16 cellular contexts compared by ENCODE assay signal in genomic region chr10:6748029-6748428, GRCh38.
"Had no signal": no experiment of that assay in that cellular context is flagged by ENCODE, and none has a peak within 500 bp of the region (broad histone marks: within the 10 kb centered on the region; RNA-seq: fewer than 3 reads in every experiment).

No MANE protein-coding gene starts in this region.

- H3K4me3 ChIP-seq: adrenal gland, hepatocyte, left ventricle myocardium inferior had no signal

- H3K27ac ChIP-seq: adrenal gland, hepatocyte, left ventricle myocardium inferior had no signal

- H3K36me3 ChIP-seq: adrenal gland, left ventricle myocardium inferior had no signal

- H3K27me3 ChIP-seq: adrenal gland, hepatocyte had no signal

- H2AFZ ChIP-seq: hepatocyte had no signal

- DNase-seq: activated CD4-positive, alpha-beta memory T cell treated with anti-CD3 and anti-CD28 coated beads, Interleukin-2, amount 10 ng/mL, durations not matched to agents 7 days and 5 days; activated CD4-positive, alpha-beta T cell treated with anti-CD3 and anti-CD28 coated beads for 4 hours; activated effector memory CD4-positive, alpha-beta T cell treated with anti-CD3 and anti-CD28 coated beads, Interleukin-2, amount 50 U/mL, for 16 hours; activated T-cell treated with anti-CD3 and anti-CD28 coated beads, Interleukin-2, amount 50 U/mL, for 48 hours; adrenal gland; effector memory CD8-positive, alpha-beta T cell; erythroblast; kidney; left ventricle myocardium inferior; nucleus accumbens; stimulated activated CD4-positive, alpha-beta T cell treated with anti-CD3 and anti-CD28 coated beads, Interleukin-2, amount 100 ng/mL, for 48 hours; T-helper 2 cell had no signal

- ATAC-seq: effector memory CD8-positive, alpha-beta T cell; natural killer cell treated with Interleukin-12 subunit alpha and Interleukin-12 subunit beta and Interleukin-15 and Interleukin-18, amount 100 ng/mL, for 72 hours; stimulated activated memory B cell treated with anti-CD40 and anti-IgM and Interleukin-4, amounts not matched to agents 10 μg/mL and 1 μg/mL and 100 μg/mL, for 72 hours; WTC11 had no signal

- H3K9me3 ChIP-seq: adrenal gland, left ventricle myocardium inferior had no signal

- H3K79me2 ChIP-seq: hepatocyte had no signal

- H3K4me2 ChIP-seq: hepatocyte had no signal

- H3K4me1 ChIP-seq: left ventricle myocardium inferior had no signal
